In the genomic region with DNA sequence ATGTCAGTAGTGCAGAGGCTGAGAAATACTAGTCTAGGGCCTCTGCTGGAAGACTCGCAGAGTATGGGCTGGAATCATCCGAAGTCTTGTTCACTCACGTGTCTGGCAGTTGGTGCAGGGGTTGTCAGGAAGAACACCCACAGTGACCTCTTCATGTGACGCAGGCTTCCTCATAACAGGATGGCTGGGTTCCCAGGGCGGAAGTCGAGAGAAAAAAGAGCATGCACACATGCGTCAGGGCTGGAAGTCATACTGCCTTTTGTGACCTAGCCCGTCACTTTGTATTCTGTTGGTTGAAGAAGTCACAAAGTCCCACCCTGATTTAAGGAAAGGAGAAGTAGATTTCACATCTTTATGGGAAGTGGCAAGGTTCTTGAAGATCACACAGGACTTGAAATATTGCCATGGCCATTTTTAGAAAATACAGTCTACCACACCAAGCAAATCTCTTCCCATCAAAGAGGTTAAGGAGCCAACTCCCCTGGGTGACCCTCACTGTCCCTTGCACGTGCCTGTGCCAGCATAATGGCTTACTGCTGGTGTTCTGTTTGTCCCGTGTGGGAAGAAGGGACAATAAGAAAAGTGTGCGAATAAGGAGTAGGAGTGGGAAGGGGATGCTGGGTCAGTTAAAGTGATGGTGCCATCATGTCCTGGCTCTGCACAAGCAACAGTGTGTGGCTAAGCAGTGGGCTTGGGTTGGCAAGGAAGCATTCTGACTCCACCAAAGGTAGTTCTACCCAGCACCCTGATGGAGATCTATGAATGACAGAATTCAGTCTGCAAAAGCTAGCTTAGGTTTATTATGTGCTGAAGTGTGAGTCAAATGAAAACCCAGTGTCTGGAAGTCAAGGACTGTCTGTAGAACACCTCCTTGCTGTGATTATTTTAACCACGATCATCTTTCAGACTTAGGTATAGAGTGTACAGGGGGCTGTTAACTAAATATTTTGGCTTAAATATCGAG, we compare ENCODE assay signal across 10 cellular contexts. TPM values are rescaled to one million over a fixed set of nuclear protein-coding genes. Genes with fewer than 3 reads are reported as not detected.
DNase-seq lines count a peak whose midpoint lies in the region; ATAC-seq and TF ChIP-seq lines count a peak whose summit lies in the region.
"Had no signal": no experiment of that assay in that cellular context is flagged by ENCODE, and none has a peak within 500 bp of the region (broad histone marks: within the 10 kb centered on the region; RNA-seq: fewer than 3 reads in every experiment).

No MANE protein-coding gene starts in this region.

- H3K4me1 ChIP-seq in lower lobe of right lung (peaks cover 8% of the 10 kb centered on the region), upper lobe of right lung (no peaks in the 10 kb centered on the region)

- H3K36me3 ChIP-seq in lower lobe of right lung (peaks cover 47% of the 10 kb centered on the region), upper lobe of right lung (peaks cover 24% of the 10 kb centered on the region)

- no peaks in the 10 kb centered on the region for H3K27me3 Mint-ChIP-seq in activated naive CD4-positive, alpha-beta T cell treated with anti-CD3 and anti-CD28 coated beads for 36 hours (ENCODE audit: low read depth)
- H3K27me3 Mint-ChIP-seq: activated B cell treated with CpG ODN at 0.5 μM for 24 hours had no signal

- H3K27me3 ChIP-seq in lower lobe of right lung (ENCODE audit: low read depth) (no peaks in the 10 kb centered on the region), upper lobe of right lung (no peaks in the 10 kb centered on the region)

- intact Hi-C loops in activated naive CD4-positive, alpha-beta T cell treated with anti-CD3 and anti-CD28 coated beads for 36 hours (cut with micrococcal nuclease), result no loop called here
- intact Hi-C loops in lower lobe of right lung (cut with DNase I), result no loop called here
- intact Hi-C loops in upper lobe of right lung (cut with DNase I), result no loop called here

- TF ChIP-seq CTCF in lower lobe of right lung (IDR thresholded peaks at IDR 0.05) (no peak), upper lobe of right lung (IDR thresholded peaks at IDR 0.05) (no peak)

- no peak overlapping the region for H3K4me3 Mint-ChIP-seq in activated naive CD4-positive, alpha-beta T cell treated with anti-CD3 and anti-CD28 coated beads for 36 hours
- H3K4me3 Mint-ChIP-seq: activated B cell treated with CpG ODN at 0.5 μM for 24 hours had no signal

- H3K27ac ChIP-seq in lower lobe of right lung (peak overlapping the region; percentile 72), upper lobe of right lung (peak overlapping the region; percentile 56)
- H3K27ac ChIP-seq: epithelial cell of prostate had no signal

- no peaks in the 10 kb centered on the region for H3K4me1 Mint-ChIP-seq in activated naive CD4-positive, alpha-beta T cell treated with anti-CD3 and anti-CD28 coated beads for 36 hours (ENCODE audit: low read depth)
- H3K4me1 Mint-ChIP-seq: activated B cell treated with CpG ODN at 0.5 μM for 24 hours had no signal

- ATAC-seq in lower lobe of right lung (peak; percentile 87 to 95), upper lobe of right lung (peak; percentile 96), HG03097 (IDR thresholded peaks at IDR 0.05; ENCODE audit: low FRiP score, unreplicated experiment) (no peak)

- CTCF ChIA-PET in activated naive CD4-positive, alpha-beta T cell treated with anti-CD3 and anti-CD28 coated beads for 36 hours (lab: Charles Lee), result no interaction called here

- peaks cover 13% of the 10 kb centered on the region for H3K36me3 Mint-ChIP-seq in activated naive CD4-positive, alpha-beta T cell treated with anti-CD3 and anti-CD28 coated beads for 36 hours (ENCODE audit: low read depth)

- no peak overlapping the region for H3K4me3 ChIP-seq in lower lobe of right lung
- H3K4me3 ChIP-seq in upper lobe of right lung, result no peak overlapping the region

- no peak overlapping the region for H3K27ac Mint-ChIP-seq in activated naive CD4-positive, alpha-beta T cell treated with anti-CD3 and anti-CD28 coated beads for 36 hours
- H3K27ac Mint-ChIP-seq: activated B cell treated with CpG ODN at 0.5 μM for 24 hours had no signal

- H3K9me3 Mint-ChIP-seq in activated naive CD4-positive, alpha-beta T cell treated with anti-CD3 and anti-CD28 coated beads for 36 hours, result no peaks in the 10 kb centered on the region
- H3K9me3 Mint-ChIP-seq: activated B cell treated with CpG ODN at 0.5 μM for 24 hours had no signal

- DNase-seq in activated naive CD4-positive, alpha-beta T cell treated with Interleukin-2 at 50 U/mL for 16 hours, result peak; percentile 21
- DNase-seq in activated naive CD4-positive, alpha-beta T cell treated with anti-CD3 and anti-CD28 coated beads for 36 hours, result no peak
- DNase-seq in brain pericyte (ENCODE audit: low read depth, low spot score) (peak; percentile 25), lower lobe of right lung (peak; percentile 82), upper lobe of right lung (peak; percentile 69), NCI-H146 (lab: John Stamatoyannopoulos, UW) (no peak), 8988T (no peak)
- DNase-seq: activated B cell treated with CpG ODN at 0.5 μM for 24 hours had no signal

- no peaks in the 10 kb centered on the region for H3K9me3 ChIP-seq in lower lobe of right lung
- H3K9me3 ChIP-seq in upper lobe of right lung, result no peaks in the 10 kb centered on the region

RNA-seq across cellular contexts. Expression of gene HEATR3, which starts 28.1 kb away (rescaled TPM):
- 10 to 100 TPM; 16.3 to 17.5 TPM for total RNA-seq in activated naive CD4-positive, alpha-beta T cell treated with anti-CD3 and anti-CD28 coated beads for 36 hours
- total RNA-seq in lower lobe of right lung (22.8 TPM), upper lobe of right lung (16.8 TPM)

RNA-seq across cellular contexts. Expression of gene TENT4B, which starts 59.2 kb away (rescaled TPM):
- total RNA-seq in activated naive CD4-positive, alpha-beta T cell treated with anti-CD3 and anti-CD28 coated beads for 36 hours, result 10 to 100 TPM; 17.9 to 18.4 TPM
- total RNA-seq in lower lobe of right lung (12.8 TPM), upper lobe of right lung (13.3 TPM)

Comparison
In these comparisons a context has a peak if more than half of its experiments do, and no peak if none do; other contexts are left out.
1. DNase-seq: peak in activated naive CD4-positive, alpha-beta T cell treated with Interleukin-2 at 50 U/mL for 16 hours (single experiment), brain pericyte (single experiment), lower lobe of right lung (single experiment) and upper lobe of right lung (single experiment); none in activated naive CD4-positive, alpha-beta T cell treated with anti-CD3 and anti-CD28 coated beads for 36 hours (single experiment), NCI-H146 (single experiment) and 8988T (single experiment).